In the genomic region with DNA sequence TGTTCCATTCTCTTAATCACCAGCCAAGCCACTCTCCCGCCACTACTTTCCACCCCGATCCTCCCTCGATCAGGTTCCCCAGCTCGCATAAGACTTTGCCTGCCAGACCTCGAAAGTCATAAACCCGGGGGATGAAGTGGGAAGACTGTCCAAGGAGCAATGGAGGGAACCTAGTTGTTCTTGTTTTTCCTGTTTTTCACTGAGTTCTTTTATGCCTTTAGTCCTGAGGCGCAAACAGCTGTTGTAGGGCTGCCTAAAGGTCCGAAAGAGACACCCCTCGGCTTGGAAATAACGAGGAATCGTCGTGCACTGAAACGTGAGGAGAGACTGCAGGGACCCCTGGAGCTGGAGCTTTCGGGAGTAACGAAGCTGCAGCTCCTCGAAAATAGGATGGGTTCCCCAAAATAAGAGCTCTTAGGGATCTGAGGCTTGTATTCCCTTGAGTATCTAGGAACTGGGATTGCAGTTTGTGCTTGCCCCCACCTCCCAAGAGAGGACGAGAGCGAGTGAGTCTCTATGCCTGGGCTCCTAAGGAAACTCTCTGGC, we compare ENCODE assay signal across 9 cellular contexts. TPM values are rescaled to one million over a fixed set of nuclear protein-coding genes. Genes with fewer than 3 reads are reported as not detected.
DNase-seq lines count a peak whose midpoint lies in the region; ATAC-seq and TF ChIP-seq lines count a peak whose summit lies in the region.
"Had no signal": no experiment of that assay in that cellular context is flagged by ENCODE, and none has a peak within 500 bp of the region (broad histone marks: within the 10 kb centered on the region; RNA-seq: fewer than 3 reads in every experiment).

No MANE protein-coding gene starts in this region.

- no peak for ATAC-seq in Right ventricle myocardium inferior
- no peak for ATAC-seq in GM18861 (IDR thresholded peaks at IDR 0.05; ENCODE audit: unreplicated experiment)

- H3K36me3 Mint-ChIP-seq in activated naive CD4-positive, alpha-beta T cell treated with anti-CD3 and anti-CD28 coated beads for 36 hours (ENCODE audit: low read depth), result no peaks in the 10 kb centered on the region

- no peak for DNase-seq in activated naive CD4-positive, alpha-beta T cell treated with anti-CD3 and anti-CD28 coated beads for 36 hours
- DNase-seq in activated naive CD4-positive, alpha-beta T cell treated with anti-CD3 and anti-CD28 coated beads, Interleukin-2, amount 50 U/mL, for 16 hours, result no peak
- DNase-seq in SJSA1 (ENCODE audit: low read depth in 1 of 2, low spot score in 2 of 2) (peak in 1 of 2 experiments; percentile 62), suprapubic skin (ENCODE audit: low spot score in 2 of 2) (no peak), Right ventricle myocardium inferior (ENCODE audit: missing footprints) (no peak), activated gamma-delta T cell treated with Interleukin-2 at 50 U/mL for 16 hours (no peak)

- H3K27ac Mint-ChIP-seq in activated naive CD4-positive, alpha-beta T cell treated with anti-CD3 and anti-CD28 coated beads for 36 hours, result no peak overlapping the region

- H3K4me3 ChIP-seq in SJSA1 (peak overlapping the region; percentile 46), iPS-18a (ENCODE audit: low read length) (peak overlapping the region; percentile 36), suprapubic skin (peak overlapping the region; percentile 47)

- WGBS in suprapubic skin, result 5% methylated on average over 17 of the region's 18 CpGs

- CTCF ChIA-PET in activated naive CD4-positive, alpha-beta T cell treated with anti-CD3 and anti-CD28 coated beads for 36 hours (lab: Charles Lee), result interaction anchor here (0.6 to 4.1 kb wide), 15 partner anchors 9 to 994 kb away, joined by 3 to 49 read pairs (median 4); partner anchors contain the start of genes EVX2 and HOXD11

- no peak overlapping the region for H3K9ac ChIP-seq in iPS-18a (ENCODE audit: low read length)

- TF ChIP-seq CTCF in suprapubic skin (IDR thresholded peaks at IDR 0.05), result no peak

- H3K4me1 Mint-ChIP-seq in activated naive CD4-positive, alpha-beta T cell treated with anti-CD3 and anti-CD28 coated beads for 36 hours (ENCODE audit: low read depth), result peaks cover 22% of the 10 kb centered on the region

- H3K36me3 ChIP-seq in SJSA1 (no peaks in the 10 kb centered on the region), iPS-18a (ENCODE audit: control insufficient read depth, low read depth, low read length) (no peaks in the 10 kb centered on the region), suprapubic skin (no peaks in the 10 kb centered on the region)

- H3K27me3 Mint-ChIP-seq in activated naive CD4-positive, alpha-beta T cell treated with anti-CD3 and anti-CD28 coated beads for 36 hours (ENCODE audit: low read depth), result peaks cover 86% of the 10 kb centered on the region

- H3K4me1 ChIP-seq in SJSA1 (replicated peaks), result peaks cover 30% of the 10 kb centered on the region
- H3K4me1 ChIP-seq in iPS-18a (ENCODE audit: control insufficient read depth, low read depth, low read length), result peaks cover 17% of the 10 kb centered on the region
- H3K4me1 ChIP-seq in suprapubic skin, result peaks cover 47% of the 10 kb centered on the region

- intact Hi-C loops in activated naive CD4-positive, alpha-beta T cell treated with anti-CD3 and anti-CD28 coated beads for 36 hours (cut with micrococcal nuclease), result loop anchor here (1.0 to 5.0 kb wide), 8 partner anchors 15 to 1398 kb away; partner anchors contain the start of genes EVX2 and LNPK
- intact Hi-C loops in Right ventricle myocardium inferior (cut with DNase I), result loop anchor here (2.0 to 10.0 kb wide), 2 partner anchors 731 to 843 kb away; no protein-coding TSS in a partner anchor

- H3K9me3 ChIP-seq in SJSA1 (replicated peaks) (no peaks in the 10 kb centered on the region; the same call in 1 of the 2 replicates), iPS-18a (ENCODE audit: control insufficient read depth, low read depth, low read length) (no peaks in the 10 kb centered on the region), suprapubic skin (no peaks in the 10 kb centered on the region)

- H3K27ac ChIP-seq in SJSA1 (no peak overlapping the region), iPS-18a (ENCODE audit: low read length) (no peak overlapping the region), suprapubic skin (no peak overlapping the region)

- no peak for TF ChIP-seq EP300 in suprapubic skin (IDR thresholded peaks at IDR 0.05)

- H3K4me3 Mint-ChIP-seq in activated naive CD4-positive, alpha-beta T cell treated with anti-CD3 and anti-CD28 coated beads for 36 hours, result peak overlapping the region; percentile 51

- H3K27me3 ChIP-seq in SJSA1 (replicated peaks), result peaks cover 47% of the 10 kb centered on the region
- H3K27me3 ChIP-seq in iPS-18a (ENCODE audit: control insufficient read depth, insufficient read depth, low read length), result peaks cover 100% of the 10 kb centered on the region
- peaks cover 100% of the 10 kb centered on the region for H3K27me3 ChIP-seq in suprapubic skin

- TF ChIP-seq POLR2A in suprapubic skin (IDR thresholded peaks at IDR 0.05), result no peak

- peaks cover 1% of the 10 kb centered on the region for H3K9me3 Mint-ChIP-seq in activated naive CD4-positive, alpha-beta T cell treated with anti-CD3 and anti-CD28 coated beads for 36 hours

RNA-seq across cellular contexts. Expression of gene HOXD12, which starts 1.7 kb away (rescaled TPM):
- not detected for total RNA-seq in activated naive CD4-positive, alpha-beta T cell treated with anti-CD3 and anti-CD28 coated beads for 36 hours
- total RNA-seq in SJSA1 (2014; rRNA removed; shearing (Covaris generic)), result 0.13 TPM in 1 of 2 replicates, not detected in the other
- total RNA-seq in suprapubic skin (not detected), Right ventricle myocardium inferior (not detected)
- total RNA-seq: ureter had no signal

RNA-seq across cellular contexts. Expression of gene HOXD13, which starts 5.4 kb away (rescaled TPM):
- total RNA-seq in activated naive CD4-positive, alpha-beta T cell treated with anti-CD3 and anti-CD28 coated beads for 36 hours, result not detected
- 0.06 and 0.50 TPM in 2 replicates for total RNA-seq in SJSA1 (2014; rRNA removed; shearing (Covaris generic))
- under 1 TPM in 1 of 4 donors, not detected in 3; 0.19 TPM for total RNA-seq in suprapubic skin
- total RNA-seq in Right ventricle myocardium inferior, result not detected
- total RNA-seq: ureter had no signal

RNA-seq across cellular contexts. Expression of gene HOXD11, which starts 9.2 kb away (rescaled TPM):
- not detected for total RNA-seq in activated naive CD4-positive, alpha-beta T cell treated with anti-CD3 and anti-CD28 coated beads for 36 hours
- not detected in 2 replicates for total RNA-seq in SJSA1 (2014; rRNA removed; shearing (Covaris generic))
- not detected for total RNA-seq in suprapubic skin
- total RNA-seq in Right ventricle myocardium inferior, result not detected

RNA-seq across cellular contexts. Expression of gene EVX2, which starts 14.1 kb away (rescaled TPM):
- total RNA-seq in activated naive CD4-positive, alpha-beta T cell treated with anti-CD3 and anti-CD28 coated beads for 36 hours, result not detected
- not detected in 2 replicates for total RNA-seq in SJSA1 (2014; rRNA removed; shearing (Covaris generic))
- total RNA-seq in suprapubic skin (not detected), Right ventricle myocardium inferior (not detected)
- total RNA-seq: ureter had no signal

RNA-seq across cellular contexts. Expression of gene HOXD10, which starts 18.7 kb away (rescaled TPM):
- not detected for total RNA-seq in activated naive CD4-positive, alpha-beta T cell treated with anti-CD3 and anti-CD28 coated beads for 36 hours
- total RNA-seq in SJSA1 (2014; rRNA removed; shearing (Covaris generic)), result not detected in 2 replicates
- under 1 TPM in 2 of 4 donors, not detected in 2; 0.56 to 0.59 TPM for total RNA-seq in suprapubic skin
- not detected for total RNA-seq in Right ventricle myocardium inferior
